8 cellular contexts compared by ENCODE assay signal in the genomic region with DNA sequence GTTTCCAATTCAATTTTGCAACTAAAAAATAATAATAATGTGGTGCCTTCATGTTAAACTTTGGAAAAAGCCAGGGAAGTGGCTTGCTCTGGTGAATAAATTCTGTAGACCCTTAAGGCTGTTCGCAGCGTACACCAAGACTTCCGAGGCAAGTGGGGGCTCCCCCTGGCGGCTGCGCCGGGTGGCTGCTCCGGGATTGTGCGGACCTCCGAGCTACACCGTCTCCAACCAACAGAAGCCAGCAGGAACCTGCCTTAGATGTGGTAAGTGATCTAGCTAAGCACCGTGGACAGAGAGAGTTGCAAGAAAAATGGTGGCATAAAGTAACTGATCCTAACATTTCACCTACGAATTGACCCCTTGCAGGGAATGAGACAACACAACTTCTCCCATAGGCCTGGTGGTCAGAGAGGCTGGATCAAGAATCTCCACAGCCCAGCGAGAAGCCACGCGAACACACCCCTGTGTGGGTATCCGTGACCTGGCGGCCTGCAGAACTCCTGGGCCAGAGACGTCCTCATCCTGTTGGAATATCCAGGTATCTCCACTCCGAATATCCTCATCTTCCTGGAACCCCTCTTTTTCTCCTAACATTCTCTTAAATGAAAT.
DNase-seq lines count a peak whose midpoint lies in the region; ATAC-seq and TF ChIP-seq lines count a peak whose summit lies in the region.

No MANE protein-coding gene starts in this region.

- H3K36me3 ChIP-seq in HUES48 (ENCODE audit: control insufficient read depth, insufficient read depth, low read length), result no peaks in the 10 kb centered on the region

- H3K4me1 Mint-ChIP-seq in activated B cell treated with CpG ODN at 0.5 μM for 24 hours, result peaks cover 4% of the 10 kb centered on the region

- no peaks in the 10 kb centered on the region for H3K27me3 ChIP-seq in HUES48 (ENCODE audit: control insufficient read depth, insufficient read depth, low read length)

- DNase-seq in CD1c-positive myeloid dendritic cell (ENCODE audit: extremely low spot score) (peak; percentile 38), activated B cell treated with CpG ODN at 0.5 μM for 24 hours (peak; percentile 30), cerebellum (ENCODE audit: low spot score) (peak; percentile 82), left kidney (ENCODE audit: low read depth, low spot score) (peak; percentile 91)
- peak; percentile 65 for DNase-seq in stimulated activated CD4-positive, alpha-beta T cell treated with anti-CD3 and anti-CD28 coated beads, Interleukin-1b, Interleukin-23, amount 100 ng/mL, for 48 hours

- H3K9me3 ChIP-seq in HUES48 (ENCODE audit: control insufficient read depth, insufficient read depth, low read length), result peaks cover 13% of the 10 kb centered on the region

- H3K4me3 ChIP-seq in HUES48 (ENCODE audit: low read depth, low read length), result peak overlapping the region; percentile 63

- POLR2A ChIA-PET in activated B cell treated with CpG ODN at 0.5 μM for 24 hours (lab: Charles Lee), result no interaction called here

- H3K4me1 ChIP-seq in HUES48 (ENCODE audit: control insufficient read depth, insufficient read depth, low read length), result no peaks in the 10 kb centered on the region

- H3K9me3 Mint-ChIP-seq in activated B cell treated with CpG ODN at 0.5 μM for 24 hours, result peaks cover 18% of the 10 kb centered on the region

- intact Hi-C loops in activated B cell treated with CpG ODN at 0.5 μM for 24 hours (cut with micrococcal nuclease), result loop anchor here (1.0 kb wide), 1 partner anchor 213 kb away; no protein-coding TSS in a partner anchor

- no peak for TF ChIP-seq CTCF in activated B cell treated with CpG ODN at 0.5 μM for 24 hours (IDR thresholded peaks at IDR 0.05)

- ATAC-seq in GM19438 (IDR thresholded peaks at IDR 0.05; ENCODE audit: low read depth, unreplicated experiment) (peak; percentile 94), activated B cell treated with CpG ODN at 0.5 μM for 24 hours (ENCODE audit: low read depth) (peak; percentile 74), GM19455 (IDR thresholded peaks at IDR 0.05; ENCODE audit: unreplicated experiment) (no peak)

- CTCF ChIA-PET in activated B cell treated with CpG ODN at 0.5 μM for 24 hours (lab: Charles Lee), result interaction anchor here (0.9 to 1.0 kb wide), 3 partner anchors 8 to 213 kb away, joined by 3 read pairs; no protein-coding TSS in a partner anchor

- H3K27ac Mint-ChIP-seq in activated B cell treated with CpG ODN at 0.5 μM for 24 hours, result no peak overlapping the region

- peaks cover 36% of the 10 kb centered on the region for H3K27me3 Mint-ChIP-seq in activated B cell treated with CpG ODN at 0.5 μM for 24 hours

- no peaks in the 10 kb centered on the region for H3K36me3 Mint-ChIP-seq in activated B cell treated with CpG ODN at 0.5 μM for 24 hours (ENCODE audit: low read depth)

- no peak overlapping the region for H3K27ac ChIP-seq in HUES48 (ENCODE audit: low read depth, low read length)

- H3K4me3 Mint-ChIP-seq in activated B cell treated with CpG ODN at 0.5 μM for 24 hours, result peak overlapping the region; percentile 1

- H3K9ac ChIP-seq in HUES48 (ENCODE audit: low read depth, low read length), result no peak overlapping the region

Comparison
In these comparisons a context has a peak if more than half of its experiments do, and no peak if none do; other contexts are left out.
1. DNase-seq: peak in every context shown above with its lines; median percentile 91 in left kidney; 82 in cerebellum; 65 in stimulated activated CD4-positive, alpha-beta T cell treated with anti-CD3 and anti-CD28 coated beads, Interleukin-1b, Interleukin-23, amount 100 ng/mL, for 48 hours; 38 in CD1c-positive myeloid dendritic cell; 30 in activated B cell treated with CpG ODN at 0.5 μM for 24 hours.